8 cellular contexts compared by ENCODE assay signal in genomic region chr22:20508815-20509271, GRCh38. TPM values are rescaled to one million over a fixed set of nuclear protein-coding genes. Genes with fewer than 3 reads are reported as not detected.
DNase-seq lines count a peak whose midpoint lies in the region; ATAC-seq, FAIRE-seq and TF ChIP-seq lines count a peak whose summit lies in the region.

No MANE protein-coding gene starts in this region.

- ATAC-seq in T-helper 17 cell (no peak), GM21360 (IDR thresholded peaks at IDR 0.05; ENCODE audit: unreplicated experiment) (no peak), HG03095 (IDR thresholded peaks at IDR 0.05; ENCODE audit: unreplicated experiment) (no peak), HG03442 (IDR thresholded peaks at IDR 0.05; ENCODE audit: unreplicated experiment) (no peak)

- no peaks in the 10 kb centered on the region for H3K27me3 Mint-ChIP-seq in T-helper 17 cell

- peak overlapping the region; percentile 94 for H3K27ac Mint-ChIP-seq in T-helper 17 cell

- no peaks in the 10 kb centered on the region for H3K36me3 Mint-ChIP-seq in T-helper 17 cell (ENCODE audit: low read depth)

- peak overlapping the region; percentile 94 for H3K4me3 ChIP-seq in fibroblast of the aortic adventitia (ENCODE audit: low read depth, low read length)
- H3K4me3 ChIP-seq in retinal pigment epithelial cell (ENCODE audit: low read length): peak overlapping the region; percentile 90

- H3K9me3 ChIP-seq in T-helper 17 cell (ENCODE audit: control insufficient read depth, low read length, poor library complexity, severe bottlenecking): no peaks in the 10 kb centered on the region

- peaks cover 49% of the 10 kb centered on the region for H3K4me1 Mint-ChIP-seq in T-helper 17 cell

- H3K4me3 Mint-ChIP-seq in T-helper 17 cell: peak overlapping the region; percentile 99

- TF ChIP-seq POLR2A in GM12891 (IDR thresholded peaks at IDR 0.05; ENCODE audit: low read depth, low read length): no peak

- peak; percentile 5 for FAIRE-seq in GM12891 (lab: Jason Lieb, UNC)

- DNase-seq in GM12891 (ENCODE audit: insufficient read length, low spot score): no peak
- DNase-seq in T-helper 17 cell: no peak
- DNase-seq in fibroblast of the aortic adventitia (ENCODE audit: low read depth): no peak
- no peak for DNase-seq in retinal pigment epithelial cell (ENCODE audit: low read depth)
- DNase-seq in NCI-H69 (lab: John Stamatoyannopoulos, UW): no peak

- TF ChIP-seq CTCF in fibroblast of the aortic adventitia (IDR thresholded peaks at IDR 0.05; ENCODE audit: insufficient read depth, low read length) (no peak), retinal pigment epithelial cell (conservative IDR thresholded peaks at IDR 0.05; ENCODE audit: low read depth, low read length) (no peak)

TF ChIP-seq in GM12891, 5 proteins besides CTCF, POLR2A, EP300 and RAD21:
- TF ChIP-seq SPI1 (IDR thresholded peaks at IDR 0.05; ENCODE audit: low read depth, low read length) (no peak), PAX5 (IDR thresholded peaks at IDR 0.05; ENCODE audit: insufficient read depth, low read length, severe bottlenecking) (no peak), POU2F2 (IDR thresholded peaks at IDR 0.05; ENCODE audit: low read depth, low read length) (no peak), POLR2AphosphoS5 (IDR thresholded peaks at IDR 0.05; ENCODE audit: low read depth, low read length) (no peak), TAF1 (IDR thresholded peaks at IDR 0.05; ENCODE audit: low read depth, low read length) (no peak)

RNA-seq across cellular contexts. Expression of gene MED15, which starts 1.4 kb away (rescaled TPM):
- 40.8 TPM for polyA plus RNA-seq in GM12891 (2012; ENCODE audit: low read depth, missing spikeins)
- 100 to 1,000 TPM; 207 to 251 TPM for total RNA-seq in T-helper 17 cell
- total RNA-seq in fibroblast of the aortic adventitia (ENCODE audit: low replicate concordance): 24.4 and 44.2 TPM in 2 replicates

RNA-seq across cellular contexts. Expression of gene KLHL22, which starts 13.2 kb away (rescaled TPM):
- 12.0 TPM for polyA plus RNA-seq in GM12891 (2012; ENCODE audit: low read depth, missing spikeins)
- total RNA-seq in T-helper 17 cell: 10 to 100 TPM; 28.1 to 33.1 TPM
- total RNA-seq in fibroblast of the aortic adventitia (ENCODE audit: low replicate concordance): 12.3 and 29.6 TPM in 2 replicates
